1 cellular context compared by ENCODE assay signal in genomic region chr14:50985124-50985815, GRCh38.
TF ChIP-seq lines count a peak whose summit lies in the region.

No MANE protein-coding gene starts in this region.

TF ChIP-seq in SK-N-SH treated with all-trans-retinoic acid at 6 μM for 48 hours, 23 proteins besides CTCF, POLR2A, EP300 and RAD21 (continued from another document):
- no peak for TF ChIP-seq PATZ1 (CRISPR knock-in tag; IDR thresholded peaks at IDR 0.05; ENCODE audit: borderline replicate concordance)
- no peak for TF ChIP-seq ARNTL (CRISPR knock-in tag; IDR thresholded peaks at IDR 0.05; ENCODE audit: borderline replicate concordance, low read depth)
- TF ChIP-seq ZNF70 (CRISPR knock-in tag; IDR thresholded peaks at IDR 0.05): no peak
- no peak for TF ChIP-seq ISL1 (CRISPR knock-in tag; IDR thresholded peaks at IDR 0.05)
